8 cellular contexts compared by ENCODE assay signal in genomic region chr6:26273673-26274595, GRCh38.
A peak's percentile ranks its signal among the peaks of the same experiment; 100 is the strongest.
DNase-seq lines count a peak whose midpoint lies in the region; ATAC-seq and TF ChIP-seq lines count a peak whose summit lies in the region.

No MANE protein-coding gene starts in this region.

- peaks cover 0 to 41% (median 17%) of the 10 kb centered on the region in 9 donors for H3K4me1 ChIP-seq in heart right ventricle
- peaks cover 16% of the 10 kb centered on the region for H3K4me1 ChIP-seq in vagina

- TF ChIP-seq CTCF in heart right ventricle (IDR thresholded peaks at IDR 0.05) (no peak), vagina (IDR thresholded peaks at IDR 0.05) (no peak)

- H3K4me3 ChIP-seq in heart right ventricle (peak overlapping the region; percentile 20 to 64 (median 50)), vagina (peak overlapping the region; percentile 49 to 56)

- H3K36me3 Mint-ChIP-seq in activated T-helper 1 cell treated with anti-CD3 and anti-CD28 coated beads, Interleukin-12 subunit alpha, Interleukin-12 subunit beta, Interleukin-2, Interleukin-4 antibody, amounts not matched to agents 30 ng/mL and 10 ng/mL and 1 ng/mL, durations not matched to agents 14 hours and 24 hours and 36 hours (ENCODE audit: low read depth) = no peaks in the 10 kb centered on the region

- intact Hi-C loops in heart right ventricle (cut with DNase I) (loop anchor here in 2 of 10 donors (5.0 to 10.0 kb wide), 3 partner anchors 42 to 149 kb away; a partner anchor contains a TSS), left ventricle myocardium superior (cut with micrococcal nuclease) (no loop called here), vagina (cut with DNase I) (no loop called here)
- intact Hi-C loops in activated T-helper 1 cell treated with anti-CD3 and anti-CD28 coated beads, Interleukin-12 subunit alpha, Interleukin-12 subunit beta, Interleukin-2, Interleukin-4 antibody, amounts not matched to agents 30 ng/mL and 10 ng/mL and 1 ng/mL, durations not matched to agents 14 hours and 24 hours and 36 hours (cut with micrococcal nuclease) = loop anchor here (1.0 to 5.0 kb wide), 12 partner anchors 11 to 1593 kb away; partner anchors contain the start of gene BTN3A1

- WGBS in heart right ventricle, 2 donors = 5 to 7% methylated on average over 21 of the region's 21 CpGs

- no peaks in the 10 kb centered on the region for H3K9me3 ChIP-seq in heart right ventricle
- H3K9me3 ChIP-seq in vagina = no peaks in the 10 kb centered on the region

- H3K27ac Mint-ChIP-seq in activated T-helper 1 cell treated with anti-CD3 and anti-CD28 coated beads, Interleukin-12 subunit alpha, Interleukin-12 subunit beta, Interleukin-2, Interleukin-4 antibody, amounts not matched to agents 30 ng/mL and 10 ng/mL and 1 ng/mL, durations not matched to agents 14 hours and 24 hours and 36 hours = no peak overlapping the region

- H3K27me3 ChIP-seq in heart right ventricle = peaks cover 10 to 67% (median 57%) of the 10 kb centered on the region in 7 donors
- H3K27me3 ChIP-seq in vagina = no peaks in the 10 kb centered on the region

- H3K27me3 Mint-ChIP-seq in activated T-helper 1 cell treated with anti-CD3 and anti-CD28 coated beads, Interleukin-12 subunit alpha, Interleukin-12 subunit beta, Interleukin-2, Interleukin-4 antibody, amounts not matched to agents 30 ng/mL and 10 ng/mL and 1 ng/mL, durations not matched to agents 14 hours and 24 hours and 36 hours (ENCODE audit: insufficient read depth) = peaks cover 2% of the 10 kb centered on the region

- ATAC-seq in heart right ventricle = peak in 3 of 8 donors; percentile 4 to 25 (median 12)
- no peak for ATAC-seq in left ventricle myocardium superior
- ATAC-seq in GM21619 (IDR thresholded peaks at IDR 0.05; ENCODE audit: unreplicated experiment) = no peak

- H3K9me3 Mint-ChIP-seq in activated T-helper 1 cell treated with anti-CD3 and anti-CD28 coated beads, Interleukin-12 subunit alpha, Interleukin-12 subunit beta, Interleukin-2, Interleukin-4 antibody, amounts not matched to agents 30 ng/mL and 10 ng/mL and 1 ng/mL, durations not matched to agents 14 hours and 24 hours and 36 hours = no peaks in the 10 kb centered on the region

- H3K36me3 ChIP-seq in heart right ventricle (no peaks in the 10 kb centered on the region), vagina (no peaks in the 10 kb centered on the region)

- no peak for TF ChIP-seq POLR2A in vagina (IDR thresholded peaks at IDR 0.05)

- H3K4me1 Mint-ChIP-seq in activated T-helper 1 cell treated with anti-CD3 and anti-CD28 coated beads, Interleukin-12 subunit alpha, Interleukin-12 subunit beta, Interleukin-2, Interleukin-4 antibody, amounts not matched to agents 30 ng/mL and 10 ng/mL and 1 ng/mL, durations not matched to agents 14 hours and 24 hours and 36 hours (ENCODE audit: low read depth) = peaks cover 45% of the 10 kb centered on the region

- DNase-seq in heart right ventricle (no peak), left ventricle myocardium superior (no peak), left kidney (ENCODE audit: low read depth, low spot score) (peak; percentile 43), vagina (ENCODE audit: extremely low spot score in 2 of 2) (no peak), ureter (ENCODE audit: low spot score) (no peak), AG08396 (ENCODE audit: low spot score) (no peak)
- DNase-seq in activated T-helper 1 cell treated with anti-CD3 and anti-CD28 coated beads, Interleukin-12 subunit alpha, Interleukin-12 subunit beta, Interleukin-2, Interleukin-4 antibody, amounts not matched to agents 30 ng/mL and 10 ng/mL and 1 ng/mL, durations not matched to agents 14 hours and 24 hours and 36 hours (ENCODE audit: low spot score) = peak; percentile 33

- peak overlapping the region in 9 of 10 donors; percentile 51 to 90 (median 69) for H3K27ac ChIP-seq in heart right ventricle
- H3K27ac ChIP-seq in vagina = peak overlapping the region; percentile 72

- H3K4me3 Mint-ChIP-seq in activated T-helper 1 cell treated with anti-CD3 and anti-CD28 coated beads, Interleukin-12 subunit alpha, Interleukin-12 subunit beta, Interleukin-2, Interleukin-4 antibody, amounts not matched to agents 30 ng/mL and 10 ng/mL and 1 ng/mL, durations not matched to agents 14 hours and 24 hours and 36 hours = no peak overlapping the region

Comparison
In these comparisons a context has a peak if more than half of its experiments do, and no peak if none do; other contexts are left out.
1. DNase-seq: peak in activated T-helper 1 cell treated with anti-CD3 and anti-CD28 coated beads, Interleukin-12 subunit alpha, Interleukin-12 subunit beta, Interleukin-2, Interleukin-4 antibody, amounts not matched to agents 30 ng/mL and 10 ng/mL and 1 ng/mL, durations not matched to agents 14 hours and 24 hours and 36 hours (single experiment) and left kidney (single experiment); none in heart right ventricle (0 of 2), left ventricle myocardium superior (single experiment), vagina (0 of 2), ureter (single experiment) and AG08396 (single experiment).